9 cellular contexts compared by ENCODE assay signal in genomic region chr13:94710081-94710809, GRCh38. TPM values are rescaled to one million over a fixed set of nuclear protein-coding genes. Genes with fewer than 3 reads are reported as not detected.
DNase-seq lines count a peak whose midpoint lies in the region; ATAC-seq and TF ChIP-seq lines count a peak whose summit lies in the region.
"Had no signal": no experiment of that assay in that cellular context is flagged by ENCODE, and none has a peak within 500 bp of the region (broad histone marks: within the 10 kb centered on the region; RNA-seq: fewer than 3 reads in every experiment).

No MANE protein-coding gene starts in this region.

- ATAC-seq in GM19351 (IDR thresholded peaks at IDR 0.05; ENCODE audit: unreplicated experiment), result no peak

- no peak for TF ChIP-seq CTCF in GM13977 (IDR thresholded peaks at IDR 0.05; ENCODE audit: extremely low read depth, insufficient read depth, missing control alignments)
- TF ChIP-seq CTCF in brain (conservative IDR thresholded peaks at IDR 0.05), result no peak
- no peak for TF ChIP-seq CTCF in nephron progenitor cell (IDR thresholded peaks at IDR 0.05)

- in situ Hi-C loops in GM13977 (cut with MboI; ENCODE audit: low pct_unique_long_range_greater_than_20kb, low sequenced_read_pairs, unreplicated experiment), result no loop called here

- H3K27ac Mint-ChIP-seq in brain (peak overlapping the region; percentile 89 to 98 (median 95)), nephron progenitor cell (no peak overlapping the region)

- H3K4me3 Mint-ChIP-seq in brain, result peak overlapping the region; percentile 86 to 97 (median 89)
- H3K4me3 Mint-ChIP-seq in nephron progenitor cell, result peak overlapping the region; percentile 70

- DNase-seq in GM13977 (ENCODE audit: low spot score) (peak; percentile 48), NCI-H146 treated with DMSO at 0.1 percent for 48 hours (lab: John Stamatoyannopoulos, UW; ENCODE audit: unreplicated experiment) (peak; percentile 23), nephron progenitor cell (peak; percentile 8), GOT3 (lab: John Stamatoyannopoulos, UW) (no peak), HT-29 (ENCODE audit: low spot score) (no peak)
- DNase-seq: foreskin melanocyte, occipital lobe had no signal

- H3K4me1 Mint-ChIP-seq in brain (peaks cover 62% of the 10 kb centered on the region), nephron progenitor cell (peaks cover 25% of the 10 kb centered on the region)

- H3K9me3 Mint-ChIP-seq in brain (peaks cover 0 to 5% (median 4%) of the 10 kb centered on the region in 5 experiments), nephron progenitor cell (no peaks in the 10 kb centered on the region)

- H3K27me3 Mint-ChIP-seq in brain (peaks cover 82% of the 10 kb centered on the region), nephron progenitor cell (ENCODE audit: low read depth, poor library complexity) (peaks cover 94% of the 10 kb centered on the region)

- H3K36me3 Mint-ChIP-seq in brain (no peaks in the 10 kb centered on the region), nephron progenitor cell (ENCODE audit: low read depth) (no peaks in the 10 kb centered on the region)

RNA-seq across cellular contexts. Expression of gene SOX21, which starts 2.1 kb away (rescaled TPM):
- polyA plus RNA-seq in brain (ENCODE audit: insufficient read depth, low read depth, low replicate concordance), result 4.9 TPM
- not detected in 2 replicates for total RNA-seq in HT-29 (2014; rRNA removed; shearing (Covaris generic))

Comparison
In these comparisons a context has a peak if more than half of its experiments do, and no peak if none do; other contexts are left out.
1. DNase-seq: peak in GM13977 (single experiment), NCI-H146 treated with DMSO at 0.1 percent for 48 hours (single experiment) and nephron progenitor cell (single experiment); none in GOT3 (single experiment) and HT-29 (single experiment).